Comparison of ENCODE assay signal across 27 cellular contexts in genomic region chr1:6163191-6163972, GRCh38. TPM values are rescaled to one million over a fixed set of nuclear protein-coding genes. Genes with fewer than 3 reads are reported as not detected.
"Had no signal": no experiment of that assay in that cellular context is flagged by ENCODE, and none has a peak within 500 bp of the region (broad histone marks: within the 10 kb centered on the region; RNA-seq: fewer than 3 reads in every experiment).

No MANE protein-coding gene starts in this region.

- FAIRE-seq: astrocyte, pancreas had no signal

- H3K4me1 Mint-ChIP-seq: activated CD4-positive, alpha-beta T cell treated with anti-CD3 and anti-CD28 coated beads for 36 hours; activated T-helper 17 cell treated with anti-CD3 and anti-CD28 coated beads, Interleukin-2, amount 50 U/mL, for 72 hours; natural killer cell had no signal

- H3K27ac Mint-ChIP-seq: activated CD4-positive, alpha-beta T cell treated with anti-CD3 and anti-CD28 coated beads for 36 hours; activated naive CD8-positive, alpha-beta T cell; activated T-cell treated with anti-CD3 and anti-CD28 coated beads, Interleukin-2, amount 50 U/mL, for 24 hours; activated T-helper 17 cell treated with anti-CD3 and anti-CD28 coated beads, Interleukin-2, amount 50 U/mL, for 72 hours; endodermal cell; natural killer cell; stimulated activated naive CD8-positive, alpha-beta T cell treated with anti-CD3 and anti-CD28 coated beads, Interleukin-15, Interleukin-2, amounts not matched to agents 100 ng/mL and 50 ng/mL, for 24 hours had no signal

- H3K9me3 ChIP-seq: adrenal gland, breast epithelium, gastroesophageal sphincter, neutrophil, pancreas, psoas muscle, right atrium auricular region, tibial artery had no signal

- H3K4me1 ChIP-seq: adrenal gland, breast epithelium, gastroesophageal sphincter, pancreas, psoas muscle, right atrium auricular region, tibial artery had no signal

- H3K27ac ChIP-seq: adrenal gland, breast epithelium, coronary artery, gastroesophageal sphincter, neutrophil, pancreas, psoas muscle, right atrium auricular region, tibial artery had no signal

- H3K9me3 Mint-ChIP-seq: activated T-cell treated with anti-CD3 and anti-CD28 coated beads, Interleukin-2, amount 50 U/mL, for 24 hours; activated T-helper 17 cell treated with anti-CD3 and anti-CD28 coated beads, Interleukin-2, amount 50 U/mL, for 72 hours; endodermal cell; natural killer cell; stimulated activated naive CD8-positive, alpha-beta T cell treated with anti-CD3 and anti-CD28 coated beads, Interleukin-15, Interleukin-2, amounts not matched to agents 100 ng/mL and 50 ng/mL, for 24 hours had no signal

- H3K4me3 Mint-ChIP-seq: activated CD4-positive, alpha-beta T cell treated with anti-CD3 and anti-CD28 coated beads for 36 hours; activated naive CD8-positive, alpha-beta T cell; activated T-cell treated with anti-CD3 and anti-CD28 coated beads, Interleukin-2, amount 50 U/mL, for 24 hours; activated T-helper 17 cell treated with anti-CD3 and anti-CD28 coated beads, Interleukin-2, amount 50 U/mL, for 72 hours; endodermal cell; natural killer cell; stimulated activated naive CD8-positive, alpha-beta T cell treated with anti-CD3 and anti-CD28 coated beads, Interleukin-15, Interleukin-2, amounts not matched to agents 100 ng/mL and 50 ng/mL, for 24 hours had no signal

- H3K36me3 Mint-ChIP-seq: activated naive CD8-positive, alpha-beta T cell; natural killer cell had no signal

- H3K27me3 ChIP-seq: pancreas, right atrium auricular region had no signal

- H3K4me3 ChIP-seq: adrenal gland, breast epithelium, coronary artery, gastroesophageal sphincter, pancreas, psoas muscle, right atrium auricular region, tibial artery had no signal

- H3K36me3 ChIP-seq: adrenal gland, breast epithelium, gastroesophageal sphincter, neutrophil, pancreas, right atrium auricular region, tibial artery had no signal

- DNase-seq: activated CD4-positive, alpha-beta T cell treated with anti-CD3 and anti-CD28 coated beads for 36 hours; activated CD4-positive, alpha-beta T cell treated with anti-CD3 and anti-CD28 coated beads, Interleukin-2, amount 50 U/mL, for 4 hours; activated CD8-positive, alpha-beta memory T cell treated with anti-CD3 and anti-CD28 coated beads for 24 hours; activated CD8-positive, alpha-beta memory T cell treated with anti-CD3 and anti-CD28 coated beads, Interleukin-2, amount 50 U/mL, for 4 hours; activated naive CD4-positive, alpha-beta T cell; activated T-cell treated with anti-CD3 and anti-CD28 coated beads, Interleukin-2, amount 50 U/mL, for 24 hours; midbrain; natural killer cell; psoas muscle; stimulated activated CD4-positive, alpha-beta T cell treated with anti-CD3 and anti-CD28 coated beads, Interleukin-12 subunit alpha, Interleukin-12 subunit beta, amount 100 ng/mL, for 4 hours; stimulated activated CD4-positive, alpha-beta T cell treated with anti-CD3 and anti-CD28 coated beads, Interleukin-4, amount 100 ng/mL, for 4 hours; T-helper 9 cell; tibial artery had no signal

- ATAC-seq: activated CD4-positive, alpha-beta T cell treated with anti-CD3 and anti-CD28 coated beads for 36 hours; activated T-helper 17 cell treated with anti-CD3 and anti-CD28 coated beads, Interleukin-2, amount 50 U/mL, for 72 hours; gastroesophageal sphincter; natural killer cell; pancreas; psoas muscle had no signal

RNA-seq across cellular contexts. Expression of gene CHD5, which starts 16.7 kb away (rescaled TPM):
- total RNA-seq: skeletal muscle tissue had no signal
- polyA plus RNA-seq: liver had no signal
